17 cellular contexts compared by ENCODE assay signal in genomic region chr2:69244889-69245288, GRCh38.
DNase-seq lines count a peak whose midpoint lies in the region; ATAC-seq and TF ChIP-seq lines count a peak whose summit lies in the region.
"Had no signal": no experiment of that assay in that cellular context is flagged by ENCODE, and none has a peak within 500 bp of the region (broad histone marks: within the 10 kb centered on the region; RNA-seq: fewer than 3 reads in every experiment).

No MANE protein-coding gene starts in this region.

- no peak overlapping the region for H3K4me3 Mint-ChIP-seq in activated CD4-positive, alpha-beta T cell treated with anti-CD3 and anti-CD28 coated beads, Interleukin-2, amount 10 ng/mL, durations not matched to agents 24 days and 14 days
- H3K4me3 Mint-ChIP-seq in activated CD4-positive, alpha-beta T cell treated with anti-CD3 and anti-CD28 coated beads, Interleukin-2, amount 10 ng/mL, durations not matched to agents 7 days and 5 days, result no peak overlapping the region
- H3K4me3 Mint-ChIP-seq in T-cell, result no peak overlapping the region
- H3K4me3 Mint-ChIP-seq: CD8-positive, alpha-beta T cell had no signal

- H3K14ac ChIP-seq in IMR-90 (replicated peaks; ENCODE audit: low read depth, low read length) (peak overlapping the region; percentile 69), mesenchymal stem cell (ENCODE audit: low read length in 2 of 2) (no peak overlapping the region)

- H3K27me3 ChIP-seq in IMR-90 (ENCODE audit: control insufficient read depth, insufficient read depth, low read length) (no peaks in the 10 kb centered on the region), mesenchymal stem cell (ENCODE audit: control insufficient read depth in 1 of 2, insufficient read depth in 1 of 2, low read length in 2 of 2) (no peaks in the 10 kb centered on the region), body of pancreas (no peaks in the 10 kb centered on the region)
- H3K27me3 ChIP-seq: BE2C had no signal

- dilution Hi-C loops in IMR-90 (cut with HindIII; ENCODE audit: low sequenced_read_pairs, unreplicated experiment), result no loop called here

- no peaks in the 10 kb centered on the region for H4K20me1 ChIP-seq in IMR-90 (ENCODE audit: insufficient read depth, low read length)

- H3K27ac Mint-ChIP-seq in activated CD4-positive, alpha-beta T cell treated with anti-CD3 and anti-CD28 coated beads, Interleukin-2, amount 10 ng/mL, durations not matched to agents 24 days and 14 days, result no peak overlapping the region
- no peak overlapping the region for H3K27ac Mint-ChIP-seq in activated CD4-positive, alpha-beta T cell treated with anti-CD3 and anti-CD28 coated beads, Interleukin-2, amount 10 ng/mL, durations not matched to agents 7 days and 5 days
- H3K27ac Mint-ChIP-seq in T-cell, result no peak overlapping the region
- H3K27ac Mint-ChIP-seq: CD8-positive, alpha-beta T cell had no signal

- H3K4me3 ChIP-seq in IMR-90 (ENCODE audit: insufficient read depth, low read depth, low read length), result no peak overlapping the region
- H3K4me3 ChIP-seq in NB4 (ENCODE audit: low read depth, low read length), result no peak overlapping the region
- H3K4me3 ChIP-seq in mesenchymal stem cell (ENCODE audit: insufficient read depth in 1 of 2, low read depth in 1 of 2, low read length in 2 of 2), result no peak overlapping the region
- no peak overlapping the region for H3K4me3 ChIP-seq in body of pancreas
- H3K4me3 ChIP-seq: GM23248 had no signal

- CTCF ChIA-PET in activated CD4-positive, alpha-beta T cell treated with anti-CD3 and anti-CD28 coated beads, Interleukin-2, amount 10 ng/mL, durations not matched to agents 7 days and 5 days (lab: Charles Lee), result no interaction called here
- CTCF ChIA-PET in IMR-90 (lab: Yijun Ruan, JAX), result interaction anchor here (0.6 kb wide), 1 partner anchor 234 kb away, joined by 3 read pairs; no protein-coding TSS in a partner anchor
- CTCF ChIA-PET in T-cell (lab: Charles Lee), result no interaction called here

- WGBS in IMR-90 (ENCODE audit: extremely low coverage in 2 of 2, insufficient read length in 1 of 2), 2 experiments, result 96% methylated on average over 4 of the region's 7 CpGs; no CpG with 5 or more reads in 1 of the 2 experiments
- 97% methylated on average over 7 of the region's 7 CpGs for WGBS in mesenchymal stem cell
- WGBS in body of pancreas, 2 donors, result 92% methylated on average over 7 of the region's 7 CpGs

- POLR2A ChIA-PET in activated CD4-positive, alpha-beta T cell treated with anti-CD3 and anti-CD28 coated beads, Interleukin-2, amount 10 ng/mL, durations not matched to agents 7 days and 5 days (lab: Charles Lee), result no interaction called here
- POLR2A ChIA-PET in IMR-90 (lab: Charles Lee; ENCODE audit: unreplicated experiment), result no interaction called here
- POLR2A ChIA-PET in T-cell (lab: Charles Lee), result no interaction called here

- intact Hi-C loops in activated CD4-positive, alpha-beta T cell treated with anti-CD3 and anti-CD28 coated beads, Interleukin-2, amount 10 ng/mL, durations not matched to agents 24 days and 14 days (cut with micrococcal nuclease), result no loop called here
- intact Hi-C loops in IMR-90 (cut with micrococcal nuclease) (loop anchor here (5.0 kb wide), 1 partner anchor 62 kb away; no protein-coding TSS in a partner anchor), body of pancreas (cut with DNase I) (no loop called here)

- peaks cover 33% of the 10 kb centered on the region for H3K4me1 ChIP-seq in IMR-90 (ENCODE audit: control insufficient read depth, insufficient read depth, low read length)
- no peaks in the 10 kb centered on the region for H3K4me1 ChIP-seq in mesenchymal stem cell (ENCODE audit: control insufficient read depth, insufficient read depth, low read depth, low read length)
- H3K4me1 ChIP-seq in body of pancreas, result peaks cover 9% of the 10 kb centered on the region
- H3K4me1 ChIP-seq: BE2C had no signal

- peak; percentile 27 for DNase-seq in activated CD4-positive, alpha-beta T cell treated with anti-CD3 and anti-CD28 coated beads, Interleukin-2, amount 10 ng/mL, durations not matched to agents 24 days and 14 days
- DNase-seq in activated CD4-positive, alpha-beta T cell treated with anti-CD3 and anti-CD28 coated beads, Interleukin-2, amount 10 ng/mL, durations not matched to agents 7 days and 5 days, result no peak
- DNase-seq in IMR-90, result no peak
- DNase-seq in NB4 (ENCODE audit: low read depth), result peak; percentile 44
- no peak for DNase-seq in mesenchymal stem cell
- DNase-seq in T-cell, result no peak
- no peak for DNase-seq in body of pancreas
- DNase-seq in iPS-NIHi11 (ENCODE audit: low spot score), result no peak
- DNase-seq: BE2C; CD8-positive, alpha-beta T cell; COR-L47; DMS153; DMS79 treated with DMSO at 0.1 percent for 48 hours; EL; GM23248 had no signal

- no TSS peak for BruUV-seq in IMR-90 (replicated peaks; lab: Mats Ljungman, UMichigan)

- H3K9me3 ChIP-seq in IMR-90 (ENCODE audit: control insufficient read depth, insufficient read depth, low read length), result no peaks in the 10 kb centered on the region
- H3K9me3 ChIP-seq in mesenchymal stem cell (ENCODE audit: control insufficient read depth, low read length), result no peaks in the 10 kb centered on the region
- no peaks in the 10 kb centered on the region for H3K9me3 ChIP-seq in body of pancreas
- H3K9me3 ChIP-seq: BE2C had no signal

- H3K79me1 ChIP-seq in IMR-90 (ENCODE audit: low read depth in 1 of 2, low read length in 2 of 2) (peaks cover 21 to 58% of the 10 kb centered on the region in 2 experiments; a peak in 3 of 4 replicates), mesenchymal stem cell (replicated peaks; ENCODE audit: low read length, poor library complexity, severe bottlenecking) (no peaks in the 10 kb centered on the region)

- no peak overlapping the region for H2AK9ac ChIP-seq in IMR-90 (replicated peaks; ENCODE audit: low read depth, low read length, poor library complexity)

- no peak overlapping the region for H3K56ac ChIP-seq in IMR-90 (ENCODE audit: extremely low read depth, insufficient read depth, low read length)

- H2BK5ac ChIP-seq in IMR-90 (ENCODE audit: low read depth, low read length, poor library complexity, severe bottlenecking), result peak overlapping the region; percentile 33
- no peak overlapping the region for H2BK5ac ChIP-seq in mesenchymal stem cell (ENCODE audit: low read depth, low read length, poor library complexity, severe bottlenecking)

- no peak overlapping the region; the same call in 1 of the 2 replicates for H3K4me2 ChIP-seq in IMR-90 (ENCODE audit: low read depth, low read length)
- no peak overlapping the region for H3K4me2 ChIP-seq in mesenchymal stem cell (ENCODE audit: low read length, poor library complexity, severe bottlenecking)

- H3K9me3 Mint-ChIP-seq in activated CD4-positive, alpha-beta T cell treated with anti-CD3 and anti-CD28 coated beads, Interleukin-2, amount 10 ng/mL, durations not matched to agents 24 days and 14 days, result no peaks in the 10 kb centered on the region
- H3K9me3 Mint-ChIP-seq in activated CD4-positive, alpha-beta T cell treated with anti-CD3 and anti-CD28 coated beads, Interleukin-2, amount 10 ng/mL, durations not matched to agents 7 days and 5 days, result no peaks in the 10 kb centered on the region
- no peaks in the 10 kb centered on the region for H3K9me3 Mint-ChIP-seq in T-cell
- H3K9me3 Mint-ChIP-seq: CD8-positive, alpha-beta T cell had no signal

- H2BK15ac ChIP-seq in IMR-90 (ENCODE audit: low read depth, low read length) (peak overlapping the region; percentile 67; the same call in 2 of the 3 replicates), mesenchymal stem cell (ENCODE audit: low read depth, poor library complexity, severe bottlenecking) (no peak overlapping the region)

- H4K5ac ChIP-seq in IMR-90 (ENCODE audit: low read depth, low read length), result peak overlapping the region; percentile 96

- peak overlapping the region; percentile 69 for H4K91ac ChIP-seq in IMR-90 (ENCODE audit: insufficient read depth, low read depth, low read length)
- peak overlapping the region; percentile 25 for H4K91ac ChIP-seq in mesenchymal stem cell (ENCODE audit: low read length)

- H2AFZ ChIP-seq in IMR-90 (replicated peaks; ENCODE audit: low read length, poor library complexity), result no peak overlapping the region
- no peak overlapping the region for H2AFZ ChIP-seq in mesenchymal stem cell (ENCODE audit: low read depth, low read length)
- H2AFZ ChIP-seq: GM23248 had no signal

- H3K23ac ChIP-seq in IMR-90 (ENCODE audit: low read depth, low read length) (peak overlapping the region; percentile 80; the same call in 1 of the 2 replicates), mesenchymal stem cell (ENCODE audit: low read length in 2 of 2) (no peak overlapping the region)

- H3K9me1 ChIP-seq in IMR-90 (ENCODE audit: insufficient read depth, low read length), result peaks cover 32% of the 10 kb centered on the region

- peak overlapping the region; percentile 90 for H2BK20ac ChIP-seq in IMR-90 (ENCODE audit: low read depth, low read length)

- H3K18ac ChIP-seq in IMR-90 (ENCODE audit: low read depth, low read length), result peak overlapping the region; percentile 96
- peak overlapping the region; percentile 16 to 42 for H3K18ac ChIP-seq in mesenchymal stem cell (ENCODE audit: low read depth in 1 of 2, low read length in 2 of 2)

- H2BK120ac ChIP-seq in IMR-90 (ENCODE audit: low read depth, low read length), result peak overlapping the region; percentile 88
- H2BK120ac ChIP-seq in mesenchymal stem cell (ENCODE audit: low read depth, low read length), result peak overlapping the region; percentile 65

- H3K36me3 Mint-ChIP-seq in activated CD4-positive, alpha-beta T cell treated with anti-CD3 and anti-CD28 coated beads, Interleukin-2, amount 10 ng/mL, durations not matched to agents 24 days and 14 days (ENCODE audit: low read depth), result no peaks in the 10 kb centered on the region
- no peaks in the 10 kb centered on the region for H3K36me3 Mint-ChIP-seq in activated CD4-positive, alpha-beta T cell treated with anti-CD3 and anti-CD28 coated beads, Interleukin-2, amount 10 ng/mL, durations not matched to agents 7 days and 5 days (ENCODE audit: low read depth)
- no peaks in the 10 kb centered on the region for H3K36me3 Mint-ChIP-seq in T-cell
- H3K36me3 Mint-ChIP-seq: CD8-positive, alpha-beta T cell had no signal

- peaks cover 49% of the 10 kb centered on the region for H3K36me3 ChIP-seq in IMR-90 (ENCODE audit: control insufficient read depth, insufficient read depth, low read length)
- H3K36me3 ChIP-seq in mesenchymal stem cell (ENCODE audit: control insufficient read depth in 1 of 2, insufficient read depth in 2 of 2, low read depth in 1 of 2, low read length in 2 of 2), result peaks cover 30% of the 10 kb centered on the region in 2 experiments
- H3K36me3 ChIP-seq in body of pancreas (replicated peaks in 1 of 2; ENCODE audit: insufficient read depth in 1 of 2, low read depth in 2 of 2), result no peaks in the 10 kb centered on the region
- H3K36me3 ChIP-seq: BE2C had no signal

- no peak for TF ChIP-seq RAD21 in IMR-90 (IDR thresholded peaks at IDR 0.05; ENCODE audit: low read length)

- TF ChIP-seq CTCF in IMR-90 (conservative IDR thresholded peaks at IDR 0.05; ENCODE audit: low read depth, low read length) (no peak), NB4 (IDR thresholded peaks at IDR 0.05; ENCODE audit: low read depth, low read length) (no peak), body of pancreas (IDR thresholded peaks at IDR 0.05) (no peak)

- TF ChIP-seq POLR2A in IMR-90 (IDR thresholded peaks at IDR 0.05; ENCODE audit: low read depth, low read length) (no peak), NB4 (IDR thresholded peaks at IDR 0.05; ENCODE audit: extremely low read depth, insufficient read length) (no peak), body of pancreas (IDR thresholded peaks at IDR 0.05) (no peak)

- ATAC-seq in IMR-90 (ENCODE audit: low read depth), result no peak
- ATAC-seq in T-cell (replicated peaks in 1 of 4), result no peak
- ATAC-seq in body of pancreas, result no peak
- ATAC-seq: CD8-positive, alpha-beta T cell; HCT116 had no signal

- peaks cover 20% of the 10 kb centered on the region for H3K27me3 Mint-ChIP-seq in activated CD4-positive, alpha-beta T cell treated with anti-CD3 and anti-CD28 coated beads, Interleukin-2, amount 10 ng/mL, durations not matched to agents 24 days and 14 days
- peaks cover 12% of the 10 kb centered on the region for H3K27me3 Mint-ChIP-seq in activated CD4-positive, alpha-beta T cell treated with anti-CD3 and anti-CD28 coated beads, Interleukin-2, amount 10 ng/mL, durations not matched to agents 7 days and 5 days
- H3K27me3 Mint-ChIP-seq in T-cell, result peaks cover 22 to 33% of the 10 kb centered on the region in 2 donors

- H3K4ac ChIP-seq in IMR-90 (ENCODE audit: low read depth, low read length), result peak overlapping the region; percentile 81
- peak overlapping the region in 1 of 2 experiments; percentile 17 for H3K4ac ChIP-seq in mesenchymal stem cell (ENCODE audit: low read depth in 1 of 2, low read length in 2 of 2)

- H2AK5ac ChIP-seq in IMR-90 (ENCODE audit: low read depth, low read length) (peak overlapping the region; percentile 80), mesenchymal stem cell (ENCODE audit: low read length, severe bottlenecking) (no peak overlapping the region)

- H3K4me1 Mint-ChIP-seq in activated CD4-positive, alpha-beta T cell treated with anti-CD3 and anti-CD28 coated beads, Interleukin-2, amount 10 ng/mL, durations not matched to agents 24 days and 14 days, result no peaks in the 10 kb centered on the region
- H3K4me1 Mint-ChIP-seq in activated CD4-positive, alpha-beta T cell treated with anti-CD3 and anti-CD28 coated beads, Interleukin-2, amount 10 ng/mL, durations not matched to agents 7 days and 5 days, result no peaks in the 10 kb centered on the region
- H3K4me1 Mint-ChIP-seq in T-cell, result no peaks in the 10 kb centered on the region

- H3K27ac ChIP-seq in IMR-90 (ENCODE audit: insufficient read depth, low read length), result peak overlapping the region; percentile 49; the same call in 1 of the 2 replicates
- no peak overlapping the region for H3K27ac ChIP-seq in mesenchymal stem cell (ENCODE audit: low read length, poor library complexity, severe bottlenecking)
- H3K27ac ChIP-seq in body of pancreas, result no peak overlapping the region
- H3K27ac ChIP-seq: C4-2B, GM23248 had no signal

- H3K9ac ChIP-seq in IMR-90 (ENCODE audit: low read depth, low read length) (peak overlapping the region; percentile 36; the same call in 1 of the 2 replicates), mesenchymal stem cell (ENCODE audit: low read length) (no peak overlapping the region)
- H3K9ac ChIP-seq: GM23248 had no signal

- in situ Hi-C loops in IMR-90 (cut with MboI; ENCODE audit: low sequenced_read_pairs), result no loop called here

- H4K8ac ChIP-seq in IMR-90 (ENCODE audit: low read depth in 2 of 2, low read length in 2 of 2) (peak overlapping the region; percentile 84 to 91; a peak in 3 of 4 replicates), mesenchymal stem cell (ENCODE audit: low read length) (no peak overlapping the region)

- no peak overlapping the region for H2BK12ac ChIP-seq in mesenchymal stem cell (ENCODE audit: low read length in 2 of 2)

Comparison
In these comparisons a context has a peak if more than half of its experiments do, and no peak if none do; other contexts are left out.
1. DNase-seq: peak in activated CD4-positive, alpha-beta T cell treated with anti-CD3 and anti-CD28 coated beads, Interleukin-2, amount 10 ng/mL, durations not matched to agents 24 days and 14 days (single experiment) and NB4 (single experiment); none in activated CD4-positive, alpha-beta T cell treated with anti-CD3 and anti-CD28 coated beads, Interleukin-2, amount 10 ng/mL, durations not matched to agents 7 days and 5 days (single experiment), IMR-90 (single experiment), mesenchymal stem cell (single experiment), T-cell (0 of 34), body of pancreas (0 of 4) and iPS-NIHi11 (single experiment).